Comparison of ENCODE assay signal across 12 cellular contexts in genomic region chr21:38979271-38980196, GRCh38.
DNase-seq lines count a peak whose midpoint lies in the region; ATAC-seq, FAIRE-seq and TF ChIP-seq lines count a peak whose summit lies in the region.
"Had no signal": no experiment of that assay in that cellular context is flagged by ENCODE, and none has a peak within 500 bp of the region (broad histone marks: within the 10 kb centered on the region; RNA-seq: fewer than 3 reads in every experiment).

No MANE protein-coding gene starts in this region.

- no peak for FAIRE-seq in frontal cortex (lab: Jason Lieb, UNC)
- FAIRE-seq: G401.6 had no signal

- CTCF ChIA-PET in AG04450 (lab: Charles Lee), result no interaction called here

- ATAC-seq in foreskin keratinocyte (peak; percentile 40), GM21381 (IDR thresholded peaks at IDR 0.05; ENCODE audit: unreplicated experiment) (no peak)
- ATAC-seq: HCT116 had no signal

- H3K4me1 ChIP-seq in NT2/D1 (ENCODE audit: insufficient read depth, insufficient read length) (peaks cover 15% of the 10 kb centered on the region), foreskin keratinocyte (peaks cover 7% of the 10 kb centered on the region)

- H3K27ac ChIP-seq in AG04450 (ENCODE audit: low read depth, low read length) (peak overlapping the region; percentile 31), foreskin keratinocyte (no peak overlapping the region)

- no peaks in the 10 kb centered on the region for H3K36me3 ChIP-seq in NT2/D1 (ENCODE audit: insufficient read depth, insufficient read length, low read length)

- H3K27me3 ChIP-seq in AG04450 (ENCODE audit: control insufficient read depth, insufficient read depth, low read length) (peaks cover 5% of the 10 kb centered on the region), NT2/D1 (ENCODE audit: insufficient read depth, insufficient read length) (no peaks in the 10 kb centered on the region), foreskin keratinocyte (no peaks in the 10 kb centered on the region)

- H3K9ac ChIP-seq in NT2/D1 (ENCODE audit: insufficient read length, low read depth), result no peak overlapping the region

- no peaks in the 10 kb centered on the region for H3K9me3 ChIP-seq in AG04450 (ENCODE audit: control insufficient read depth, insufficient read depth, low read length)
- H3K9me3 ChIP-seq in NT2/D1 (ENCODE audit: insufficient read depth, low read length), result 0 out of 2 replicates have a peak, but pooled peaks cover 3% of the 10 kb centered on the region

- H3K4me3 ChIP-seq in AG04450 (ENCODE audit: low read depth, low read length), result no peak overlapping the region
- H3K4me3 ChIP-seq in NT2/D1 (ENCODE audit: insufficient read length, low read depth), result no peak overlapping the region

- DNase-seq in AG04450 (ENCODE audit: low read depth, low spot score) (no peak), GM03348 (ENCODE audit: low spot score) (peak; percentile 39), NT2/D1 (ENCODE audit: low read depth, low spot score) (peak; percentile 78), foreskin keratinocyte (no peak), NCI-H1105 (lab: John Stamatoyannopoulos, UW) (no peak), frontal cortex (ENCODE audit: low spot score in 2 of 2) (no peak), nucleus accumbens (lab: John Stamatoyannopoulos, UW) (no peak)
- DNase-seq: effector CD4-positive, alpha-beta T cell; NCI-H1694 had no signal

- TF ChIP-seq CTCF in AG04450 (IDR thresholded peaks at IDR 0.05; ENCODE audit: low read depth, low read length), result no peak
- no peak for TF ChIP-seq CTCF in foreskin keratinocyte (conservative IDR thresholded peaks at IDR 0.05)

- POLR2A ChIA-PET in AG04450 (lab: Yijun Ruan, JAX), result interaction anchor here (0.7 kb wide), 1 partner anchor 22 kb away, joined by 3 read pairs; no protein-coding TSS in a partner anchor

Comparison
In these comparisons a context has a peak if more than half of its experiments do, and no peak if none do; other contexts are left out.
1. DNase-seq: peak in GM03348 (single experiment) and NT2/D1 (single experiment); none in AG04450 (single experiment), foreskin keratinocyte (0 of 2), NCI-H1105 (single experiment), frontal cortex (0 of 2) and nucleus accumbens (0 of 56).